In the genomic region with DNA sequence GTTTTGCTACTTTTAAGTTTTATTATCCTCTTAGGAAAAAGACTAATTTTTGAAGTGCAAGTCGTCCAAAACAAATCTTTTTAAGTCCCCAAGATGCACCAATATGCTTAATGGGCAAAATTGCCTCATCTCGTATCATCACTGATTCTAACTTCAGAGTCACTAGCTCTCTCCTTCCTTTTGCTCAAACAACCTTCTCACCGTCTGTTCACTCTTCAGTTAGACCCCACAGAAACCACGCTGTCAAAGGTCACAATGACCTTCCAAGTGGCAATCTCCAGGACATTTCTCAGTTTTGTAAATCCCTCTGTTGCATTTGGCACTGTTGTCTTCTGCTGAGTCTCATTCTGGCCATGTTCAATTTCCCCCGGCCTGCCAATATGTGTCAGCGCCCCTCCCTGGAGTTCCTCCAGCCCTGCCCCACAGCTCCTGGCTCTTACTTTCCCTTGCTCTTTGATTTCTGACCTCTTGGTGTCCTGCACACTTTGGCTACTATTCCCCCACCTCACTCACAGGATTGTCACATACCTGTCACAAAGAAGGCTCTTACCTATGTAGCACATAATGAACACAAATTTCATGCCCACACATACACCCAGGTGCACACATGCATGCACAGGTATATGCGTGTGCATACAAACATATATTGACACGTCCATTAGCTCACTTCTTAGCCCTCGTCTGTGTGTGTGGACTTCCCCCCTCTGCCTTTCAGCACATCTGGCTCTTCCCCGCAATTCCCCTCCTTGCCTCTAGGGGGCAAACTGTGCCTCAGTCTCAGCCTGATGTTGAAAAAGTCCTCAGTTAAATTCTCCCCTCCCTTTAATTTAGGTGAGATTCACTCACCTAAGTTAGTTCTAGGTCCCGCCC, we compare ENCODE assay signal across 8 cellular contexts.
DNase-seq lines count a peak whose midpoint lies in the region; ATAC-seq, FAIRE-seq and TF ChIP-seq lines count a peak whose summit lies in the region.

No MANE protein-coding gene starts in this region.

- no peak overlapping the region for H3K4me3 ChIP-seq in BE2C (ENCODE audit: low read depth, low read length)
- no peak overlapping the region for H3K4me3 ChIP-seq in astrocyte (ENCODE audit: insufficient read depth, low read depth, low read length)
- no peak overlapping the region for H3K4me3 ChIP-seq in GM23248

- H4K20me1 ChIP-seq in astrocyte (ENCODE audit: insufficient read depth, low read length) (no peaks in the 10 kb centered on the region), GM23248 (ENCODE audit: insufficient read depth) (no peaks in the 10 kb centered on the region)

- TF ChIP-seq CTCF in BE2C (IDR thresholded peaks at IDR 0.05; ENCODE audit: low read depth, low read length) (peak; percentile 94), astrocyte (IDR thresholded peaks at IDR 0.05; ENCODE audit: insufficient read depth, low read depth, low read length) (peak; percentile 67)

- FAIRE-seq in astrocyte (lab: Jason Lieb, UNC): no peak

- ATAC-seq in HG03378 (IDR thresholded peaks at IDR 0.05; ENCODE audit: unreplicated experiment) (peak; percentile 60), T-cell (replicated peaks in 1 of 4) (peak; percentile 71 to 77 (median 73)), left lobe of liver (peak; percentile 59)

- no peaks in the 10 kb centered on the region for H3K9me2 ChIP-seq in GM23248 (ENCODE audit: insufficient read depth)

- H3K27ac ChIP-seq in astrocyte (ENCODE audit: low read depth, low read length) (no peak overlapping the region), GM23248 (no peak overlapping the region)

- H2AFZ ChIP-seq in astrocyte (ENCODE audit: low read depth, low read length) (no peak overlapping the region), GM23248 (no peak overlapping the region)

- H3K36me3 ChIP-seq in BE2C (no peaks in the 10 kb centered on the region), astrocyte (ENCODE audit: insufficient read depth, low read length) (no peaks in the 10 kb centered on the region), GM23248 (ENCODE audit: low read depth) (no peaks in the 10 kb centered on the region)

- no peak overlapping the region for H3K9ac ChIP-seq in astrocyte (ENCODE audit: low read length)
- no peak overlapping the region for H3K9ac ChIP-seq in GM23248

- H3K4me1 ChIP-seq in BE2C: no peaks in the 10 kb centered on the region
- no peaks in the 10 kb centered on the region for H3K4me1 ChIP-seq in astrocyte (ENCODE audit: insufficient read depth, low read length)
- 0 out of 2 replicates have a peak, but pooled peaks cover 4% of the 10 kb centered on the region for H3K4me1 ChIP-seq in GM23248 (ENCODE audit: insufficient read depth)

- peak; percentile 53 for DNase-seq in BE2C
- peak; percentile 55 for DNase-seq in GM19240 (ENCODE audit: insufficient read length, low spot score)
- peak; percentile 2 to 65 (median 46) for DNase-seq in T-cell
- DNase-seq in astrocyte (ENCODE audit: low read depth): no peak
- no peak for DNase-seq in left lobe of liver (ENCODE audit: low spot score)
- peak; percentile 15 to 24 for DNase-seq in stimulated activated CD8-positive, alpha-beta memory T cell treated with anti-CD3 and anti-CD28 coated beads, Interleukin-15, amount 100 ng/mL, for 48 hours (ENCODE audit: low read depth in 2 of 2)
- DNase-seq in GM23248: no peak

- in situ Hi-C loops in GM23248 (cut with MboI): no loop called here

- no peaks in the 10 kb centered on the region for H3F3A ChIP-seq in GM23248 (ENCODE audit: insufficient read depth)

- no peaks in the 10 kb centered on the region for H3K79me2 ChIP-seq in astrocyte (ENCODE audit: insufficient read depth, low read length)
- H3K79me2 ChIP-seq in GM23248 (ENCODE audit: insufficient read depth): no peaks in the 10 kb centered on the region

- no peaks in the 10 kb centered on the region for H3K9me3 Mint-ChIP-seq in T-cell
- no peaks in the 10 kb centered on the region for H3K9me3 Mint-ChIP-seq in astrocyte (ENCODE audit: unreplicated experiment)

- H3K4me3 Mint-ChIP-seq in T-cell (no peak overlapping the region), astrocyte (ENCODE audit: unreplicated experiment) (no peak overlapping the region)

- no peaks in the 10 kb centered on the region for H3K9me3 ChIP-seq in BE2C
- H3K9me3 ChIP-seq in astrocyte (ENCODE audit: insufficient read depth, low read depth, low read length): no peaks in the 10 kb centered on the region
- H3K9me3 ChIP-seq in GM23248 (ENCODE audit: low read depth): no peaks in the 10 kb centered on the region

- H3K4me1 Mint-ChIP-seq in T-cell (no peaks in the 10 kb centered on the region), astrocyte (ENCODE audit: low read depth, unreplicated experiment) (peaks cover 2% of the 10 kb centered on the region)

- POLR2A ChIA-PET in T-cell (lab: Charles Lee): no interaction called here

- H3K27me3 Mint-ChIP-seq in T-cell (peaks cover 0 to 3% of the 10 kb centered on the region in 2 donors), astrocyte (ENCODE audit: low read depth, unreplicated experiment) (no peaks in the 10 kb centered on the region)

- no peaks in the 10 kb centered on the region for H3K36me3 Mint-ChIP-seq in T-cell
- H3K36me3 Mint-ChIP-seq in astrocyte (ENCODE audit: low read depth, unreplicated experiment): no peaks in the 10 kb centered on the region

- H3K27me3 ChIP-seq in BE2C (no peaks in the 10 kb centered on the region), astrocyte (ENCODE audit: insufficient read depth, low read length) (no peaks in the 10 kb centered on the region), GM23248 (replicated peaks; ENCODE audit: insufficient read depth) (no peaks in the 10 kb centered on the region)

- H3K4me2 ChIP-seq in astrocyte (ENCODE audit: low read length) (no peak overlapping the region), GM23248 (ENCODE audit: unreplicated experiment) (no peak overlapping the region)

- CTCF ChIA-PET in T-cell (lab: Charles Lee): interaction anchor here (0.6 to 3.7 kb wide), 8 partner anchors 11 to 1344 kb away, joined by 3 to 34 read pairs (median 6); no protein-coding TSS in a partner anchor

- no peak overlapping the region for H3K27ac Mint-ChIP-seq in T-cell
- no peak overlapping the region for H3K27ac Mint-ChIP-seq in astrocyte (ENCODE audit: unreplicated experiment)

- WGBS in GM23248 (ENCODE audit: low coverage in 1 of 2, low lambda C conversion rate in 2 of 2, missing lambda C conversion rate in 2 of 2), 2 experiments: 46 to 49% methylated on average over 11 of the region's 11 CpGs

Comparison
In these comparisons a context has a peak if more than half of its experiments do, and no peak if none do; other contexts are left out.
1. DNase-seq: peak in BE2C (single experiment), GM19240 (single experiment), T-cell (34 of 34) and stimulated activated CD8-positive, alpha-beta memory T cell treated with anti-CD3 and anti-CD28 coated beads, Interleukin-15, amount 100 ng/mL, for 48 hours (2 of 2); none in astrocyte (single experiment), left lobe of liver (single experiment) and GM23248 (single experiment).
2. Peak in every context shown above with its lines, with median percentiles within 50 percentile points of each other: ATAC-seq.